ENCODE assay signal across 9 cellular contexts in the genomic region with DNA sequence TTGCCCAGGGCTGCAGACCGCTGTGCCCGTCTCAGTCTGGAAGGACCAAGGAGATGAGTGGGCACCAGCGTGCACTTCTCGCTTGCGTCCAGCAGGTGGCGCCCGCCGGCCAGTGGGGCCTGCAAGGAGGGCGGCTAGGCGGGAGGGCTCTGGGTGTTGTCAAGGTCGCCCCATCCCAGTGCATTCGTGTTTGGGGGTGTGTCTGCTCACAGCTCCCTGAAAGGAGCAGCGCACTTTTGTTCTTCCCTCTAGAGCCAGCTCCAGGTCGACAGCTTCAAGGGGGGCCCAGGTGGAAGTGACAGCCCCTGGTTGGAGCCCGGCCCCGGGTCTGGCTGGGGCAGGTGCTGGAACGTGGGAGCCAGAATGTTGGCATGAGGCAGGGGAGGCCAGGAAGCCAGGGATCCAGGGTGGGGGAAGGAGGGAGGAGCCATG. TPM values are rescaled to one million over a fixed set of nuclear protein-coding genes. Genes with fewer than 3 reads are reported as not detected.
A peak's percentile ranks its signal among the peaks of the same experiment; 100 is the strongest.
DNase-seq lines count a peak whose midpoint lies in the region; ATAC-seq and TF ChIP-seq lines count a peak whose summit lies in the region.
"Had no signal": no experiment of that assay in that cellular context is flagged by ENCODE, and none has a peak within 500 bp of the region (broad histone marks: within the 10 kb centered on the region; RNA-seq: fewer than 3 reads in every experiment).

No MANE protein-coding gene starts in this region.

- H3K4me1 ChIP-seq in GM23248 (ENCODE audit: insufficient read depth), result no peaks in the 10 kb centered on the region

- in situ Hi-C loops in GM23248 (cut with MboI), result no loop called here

- no peaks in the 10 kb centered on the region for H4K20me1 ChIP-seq in GM23248 (ENCODE audit: insufficient read depth)

- DNase-seq in AG04449 (ENCODE audit: low read depth, low spot score) (no peak), GM23248 (peak; percentile 69), NCI-H510A (lab: John Stamatoyannopoulos, UW) (peak; percentile 26), choroid plexus epithelial cell (ENCODE audit: low read depth) (peak; percentile 70), lower leg skin (ENCODE audit: low spot score in 2 of 2) (peak; percentile 58 to 95)
- DNase-seq in activated CD4-positive, alpha-beta T cell treated with anti-CD3 and anti-CD28 coated beads for 48 hours, result peak; percentile 85
- DNase-seq in stimulated activated CD4-positive, alpha-beta T cell treated with anti-CD3 and anti-CD28 coated beads, TNF-alpha, amount 100 ng/mL, for 48 hours (ENCODE audit: low read depth in 3 of 3), result peak; percentile 57 to 64 (median 62)

- intact Hi-C loops in lower leg skin (cut with DNase I; ENCODE audit: low total_unique reads), result loop anchor here (5.0 kb wide), 1 partner anchor 439 kb away; no protein-coding TSS in a partner anchor

- POLR2A ChIA-PET in AG04449 (lab: Yijun Ruan, JAX), result no interaction called here

- H3F3A ChIP-seq in GM23248 (ENCODE audit: insufficient read depth), result no peaks in the 10 kb centered on the region

- TF ChIP-seq POLR2A in lower leg skin (IDR thresholded peaks at IDR 0.05), result no peak

- no peak for ATAC-seq in GM21825 (IDR thresholded peaks at IDR 0.05; ENCODE audit: unreplicated experiment)

- peaks cover 33% of the 10 kb centered on the region for H3K27me3 ChIP-seq in GM23248 (replicated peaks; ENCODE audit: insufficient read depth)

- H3K4me3 ChIP-seq in AG04449 (ENCODE audit: low read depth, low read length) (no peak overlapping the region), GM23248 (no peak overlapping the region), choroid plexus epithelial cell (ENCODE audit: low read depth, low read length) (no peak overlapping the region), lower leg skin (ENCODE audit: low read depth, poor library complexity, severe bottlenecking) (no peak overlapping the region)

- CTCF ChIA-PET in AG04449 (lab: Yijun Ruan, JAX), result interaction anchor here (0.8 to 11.1 kb wide), 15 partner anchors 9 to 1238 kb away, joined by 3 to 132 read pairs (median 7); a partner anchor contains a TSS

- no peak overlapping the region for H2AFZ ChIP-seq in GM23248

- H3K79me2 ChIP-seq in GM23248 (ENCODE audit: insufficient read depth), result no peaks in the 10 kb centered on the region

- no peaks in the 10 kb centered on the region for H3K36me3 ChIP-seq in GM23248 (ENCODE audit: low read depth)

- H3K4me2 ChIP-seq in GM23248 (ENCODE audit: unreplicated experiment), result no peak overlapping the region

- no peaks in the 10 kb centered on the region for H3K9me3 ChIP-seq in GM23248 (ENCODE audit: low read depth)

- no peak overlapping the region for H3K9ac ChIP-seq in GM23248

- no peaks in the 10 kb centered on the region for H3K9me2 ChIP-seq in GM23248 (ENCODE audit: insufficient read depth)

- WGBS in GM23248 (ENCODE audit: low coverage in 1 of 2, low lambda C conversion rate in 2 of 2, missing lambda C conversion rate in 2 of 2), 2 experiments, result 2 to 4% methylated on average over 16 to 17 of the region's 17 CpGs
- 5 to 6% methylated on average over 17 of the region's 17 CpGs for WGBS in lower leg skin, 2 donors

- TF ChIP-seq CTCF in AG04449 (IDR thresholded peaks at IDR 0.05; ENCODE audit: insufficient read depth, low read length, missing control alignments) (peak; percentile 100), choroid plexus epithelial cell (conservative IDR thresholded peaks at IDR 0.05; ENCODE audit: low read depth, low read length) (peak; percentile 95), lower leg skin (IDR thresholded peaks at IDR 0.05) (peak in 1 of 3 donors; percentile 73)

- H3K27ac ChIP-seq in GM23248, result no peak overlapping the region

RNA-seq across cellular contexts. Expression of a gene that starts 23.4 kb away (rescaled TPM):
- not detected in 2 replicates for total RNA-seq in GM23248 (2014; rRNA removed; shearing (Covaris generic))
- not detected in 2 replicates for polyA plus RNA-seq in GM23248 (2016; fragmentation: Nextera tagmentation; extraction: Ambion mirVana)
- 1 to 10 TPM in 1 of 4 donors, under 1 TPM in 2, not detected in 1; 0.29 to 6.8 (median 0.80) TPM for total RNA-seq in lower leg skin
- total RNA-seq: subcutaneous adipose tissue had no signal

RNA-seq across cellular contexts. Expression of a gene that starts 45.3 kb away (rescaled TPM):
- total RNA-seq in GM23248 (2014; rRNA removed; shearing (Covaris generic)), result not detected in 2 replicates
- polyA plus RNA-seq in GM23248 (2016; fragmentation: Nextera tagmentation; extraction: Ambion mirVana), result not detected in 2 replicates
- 1 to 10 TPM in 1 of 4 donors, under 1 TPM in 3; 0.20 to 1.1 (median 0.28) TPM for total RNA-seq in lower leg skin
